In genomic region chr7:51255050-51255449, GRCh38 we compare ENCODE assay signal across 29 cellular contexts.
DNase-seq lines count a peak whose midpoint lies in the region; ATAC-seq and TF ChIP-seq lines count a peak whose summit lies in the region.
"Had no signal": no experiment of that assay in that cellular context is flagged by ENCODE, and none has a peak within 500 bp of the region (broad histone marks: within the 10 kb centered on the region; RNA-seq: fewer than 3 reads in every experiment).

No MANE protein-coding gene starts in this region.

- DNase-seq in NB4 (ENCODE audit: low read depth) (peak; percentile 12), WTC11 (ENCODE audit: low spot score) (no peak), substantia nigra (lab: John Stamatoyannopoulos, UW) (no peak)
- DNase-seq: activated CD8-positive, alpha-beta memory T cell treated with anti-CD3 and anti-CD28 coated beads, Interleukin-2, amount 50 U/mL, for 48 hours; activated CD8-positive, alpha-beta T cell treated with anti-CD3 and anti-CD28 coated beads for 36 hours; activated naive CD4-positive, alpha-beta T cell treated with anti-CD3 and anti-CD28 coated beads, Interleukin-2, amount 50 U/mL, for 16 hours; DMS53; effector CD4-positive, alpha-beta T cell; H9; IMR-90; left cardiac atrium; NCI-H1105; NCI-H187 treated with DMSO at 0.1 percent for 48 hours; NCI-H2171; right lobe of liver; stimulated activated CD4-positive, alpha-beta T cell treated with anti-CD3 and anti-CD28 coated beads, Interleukin-15, amount 100 ng/mL, for 24 hours; stimulated activated CD4-positive, alpha-beta T cell treated with anti-CD3 and anti-CD28 coated beads, Interleukin-4, amount 100 ng/mL, for 4 hours; T-helper 17 cell; upper lobe of right lung had no signal

- no peaks in the 10 kb centered on the region for H3K36me3 ChIP-seq in mesodermal cell (ENCODE audit: control insufficient read depth, insufficient read depth, low read length)
- H3K36me3 ChIP-seq: BLaER1 treated with 17β-estradiol and CSF1 and Interleukin-3, amounts not matched to agents 10 nM and 100 nM; breast epithelium; gastroesophageal sphincter; pancreas; right lobe of liver; upper lobe of right lung had no signal

- WGBS in mesodermal cell (ENCODE audit: insufficient coverage in 2 of 2), 2 experiments: 88 to 100% methylated on average over 2 of the region's 3 CpGs

- H3K36me3 Mint-ChIP-seq in WTC11: no peaks in the 10 kb centered on the region

- H3K27ac Mint-ChIP-seq in WTC11: 0 out of 2 replicates have a peak overlapping the region, but pooled peaks have one; percentile 19
- H3K27ac Mint-ChIP-seq: activated CD8-positive, alpha-beta T cell treated with anti-CD3 and anti-CD28 coated beads for 36 hours; T-helper 17 cell had no signal

- no peak for TF ChIP-seq POLR2A in NB4 (IDR thresholded peaks at IDR 0.05; ENCODE audit: extremely low read depth, insufficient read length)

- peaks cover 18% of the 10 kb centered on the region for H3K4me1 Mint-ChIP-seq in WTC11
- H3K4me1 Mint-ChIP-seq: T-helper 17 cell had no signal

- H3K9me3 Mint-ChIP-seq in WTC11: no peaks in the 10 kb centered on the region
- H3K9me3 Mint-ChIP-seq: activated CD8-positive, alpha-beta T cell treated with anti-CD3 and anti-CD28 coated beads for 36 hours; H9 had no signal

- no peak overlapping the region for H3K4me3 Mint-ChIP-seq in WTC11
- H3K4me3 Mint-ChIP-seq: activated CD8-positive, alpha-beta T cell treated with anti-CD3 and anti-CD28 coated beads for 36 hours; H9; T-helper 17 cell had no signal

- CTCF ChIA-PET in WTC11 (lab: Charles Lee): interaction anchor here (1.7 to 3.3 kb wide), 2 partner anchors 92 to 112 kb away, joined by 6 to 17 read pairs; no protein-coding TSS in a partner anchor

- H3K9me3 ChIP-seq in mesodermal cell (ENCODE audit: control insufficient read depth, low read length): no peaks in the 10 kb centered on the region
- H3K9me3 ChIP-seq: BLaER1 treated with 17β-estradiol and CSF1 and Interleukin-3, amounts not matched to agents 10 nM and 100 nM; breast epithelium; gastroesophageal sphincter; pancreas; right lobe of liver; upper lobe of right lung had no signal

- peak overlapping the region; percentile 83 for H3K27ac ChIP-seq in mesodermal cell (ENCODE audit: low read depth, low read length, severe bottlenecking)
- peak overlapping the region; percentile 97 for H3K27ac ChIP-seq in substantia nigra (ENCODE audit: low read depth, low read length, poor library complexity, severe bottlenecking)
- H3K27ac ChIP-seq: BLaER1 treated with 17β-estradiol and CSF1 and Interleukin-3, amounts not matched to agents 10 nM and 100 nM; hepatocyte; right lobe of liver; SK-N-MC; upper lobe of right lung had no signal

- no peak for TF ChIP-seq CTCF in NB4 (IDR thresholded peaks at IDR 0.05; ENCODE audit: low read depth, low read length)
- no peak for TF ChIP-seq CTCF in WTC11 (IDR thresholded peaks at IDR 0.05)

- no peak for ATAC-seq in WTC11
- no peak for ATAC-seq in HG02870 (IDR thresholded peaks at IDR 0.05; ENCODE audit: unreplicated experiment)
- ATAC-seq in HG02588 (IDR thresholded peaks at IDR 0.05; ENCODE audit: unreplicated experiment): no peak
- ATAC-seq in HG03469 (IDR thresholded peaks at IDR 0.05; ENCODE audit: unreplicated experiment): no peak
- ATAC-seq: activated CD8-positive, alpha-beta T cell treated with anti-CD3 and anti-CD28 coated beads for 36 hours; gastroesophageal sphincter; T-helper 17 cell had no signal

- no peaks in the 10 kb centered on the region for H3K27me3 Mint-ChIP-seq in WTC11 (ENCODE audit: low read depth)

- POLR2A ChIA-PET in WTC11 (lab: Charles Lee): no interaction called here

- peaks cover 9% of the 10 kb centered on the region for H3K4me1 ChIP-seq in mesodermal cell (ENCODE audit: control insufficient read depth, insufficient read depth, low read length, poor library complexity, severe bottlenecking)
- H3K4me1 ChIP-seq: BLaER1 treated with 17β-estradiol and CSF1 and Interleukin-3, amounts not matched to agents 10 nM and 100 nM; breast epithelium; right lobe of liver; upper lobe of right lung had no signal

- H3K4me3 ChIP-seq in NB4 (ENCODE audit: low read depth, low read length) (no peak overlapping the region), mesodermal cell (ENCODE audit: extremely low read depth, insufficient read depth, low read length, poor library complexity, severe bottlenecking) (no peak overlapping the region)
- H3K4me3 ChIP-seq: BLaER1 treated with 17β-estradiol and CSF1 and Interleukin-3, amounts not matched to agents 10 nM and 100 nM; breast epithelium; gastroesophageal sphincter; hepatocyte; pancreas; right lobe of liver; SK-N-MC; upper lobe of right lung had no signal

TF ChIP-seq in WTC11, 78 proteins besides CTCF, POLR2A, EP300 and RAD21 (continues in another document):
- TF ChIP-seq, protein P1, sequence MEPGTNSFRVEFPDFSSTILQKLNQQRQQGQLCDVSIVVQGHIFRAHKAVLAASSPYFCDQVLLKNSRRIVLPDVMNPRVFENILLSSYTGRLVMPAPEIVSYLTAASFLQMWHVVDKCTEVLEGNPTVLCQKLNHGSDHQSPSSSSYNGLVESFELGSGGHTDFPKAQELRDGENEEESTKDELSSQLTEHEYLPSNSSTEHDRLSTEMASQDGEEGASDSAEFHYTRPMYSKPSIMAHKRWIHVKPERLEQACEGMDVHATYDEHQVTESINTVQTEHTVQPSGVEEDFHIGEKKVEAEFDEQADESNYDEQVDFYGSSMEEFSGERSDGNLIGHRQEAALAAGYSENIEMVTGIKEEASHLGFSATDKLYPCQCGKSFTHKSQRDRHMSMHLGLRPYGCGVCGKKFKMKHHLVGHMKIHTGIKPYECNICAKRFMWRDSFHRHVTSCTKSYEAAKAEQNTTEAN (CRISPR knock-in tag; IDR thresholded peaks at IDR 0.05): no peak
- TF ChIP-seq ESRRA (CRISPR knock-in tag; IDR thresholded peaks at IDR 0.05; ENCODE audit: borderline replicate concordance): no peak
- no peak for TF ChIP-seq CBFB (CRISPR knock-in tag; IDR thresholded peaks at IDR 0.05; ENCODE audit: low read depth)
- TF ChIP-seq ZNF263 (CRISPR knock-in tag; IDR thresholded peaks at IDR 0.05; ENCODE audit: low read depth): no peak
- no peak for TF ChIP-seq HMGA2 (CRISPR knock-in tag; IDR thresholded peaks at IDR 0.05)
- no peak for TF ChIP-seq ERG (CRISPR knock-in tag; IDR thresholded peaks at IDR 0.05)
- no peak for TF ChIP-seq NR3C1 (CRISPR knock-in tag; conservative IDR thresholded peaks at IDR 0.05; ENCODE audit: low read depth)
- TF ChIP-seq, protein P2, sequence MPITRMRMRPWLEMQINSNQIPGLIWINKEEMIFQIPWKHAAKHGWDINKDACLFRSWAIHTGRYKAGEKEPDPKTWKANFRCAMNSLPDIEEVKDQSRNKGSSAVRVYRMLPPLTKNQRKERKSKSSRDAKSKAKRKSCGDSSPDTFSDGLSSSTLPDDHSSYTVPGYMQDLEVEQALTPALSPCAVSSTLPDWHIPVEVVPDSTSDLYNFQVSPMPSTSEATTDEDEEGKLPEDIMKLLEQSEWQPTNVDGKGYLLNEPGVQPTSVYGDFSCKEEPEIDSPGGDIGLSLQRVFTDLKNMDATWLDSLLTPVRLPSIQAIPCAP (CRISPR knock-in tag; IDR thresholded peaks at IDR 0.05): no peak
- TF ChIP-seq ZNF423 (CRISPR knock-in tag; IDR thresholded peaks at IDR 0.05): no peak
- TF ChIP-seq ZNF317 (CRISPR knock-in tag; IDR thresholded peaks at IDR 0.05; ENCODE audit: borderline replicate concordance, low read depth): no peak
- TF ChIP-seq KAT7 (CRISPR knock-in tag; IDR thresholded peaks at IDR 0.05; ENCODE audit: borderline replicate concordance): no peak
- TF ChIP-seq ZNF396 (CRISPR knock-in tag; IDR thresholded peaks at IDR 0.05; ENCODE audit: borderline replicate concordance): no peak
- TF ChIP-seq FOXK1 (CRISPR knock-in tag; IDR thresholded peaks at IDR 0.05): no peak
- no peak for TF ChIP-seq ATF1 (CRISPR knock-in tag; IDR thresholded peaks at IDR 0.05)
- TF ChIP-seq, protein P3, sequence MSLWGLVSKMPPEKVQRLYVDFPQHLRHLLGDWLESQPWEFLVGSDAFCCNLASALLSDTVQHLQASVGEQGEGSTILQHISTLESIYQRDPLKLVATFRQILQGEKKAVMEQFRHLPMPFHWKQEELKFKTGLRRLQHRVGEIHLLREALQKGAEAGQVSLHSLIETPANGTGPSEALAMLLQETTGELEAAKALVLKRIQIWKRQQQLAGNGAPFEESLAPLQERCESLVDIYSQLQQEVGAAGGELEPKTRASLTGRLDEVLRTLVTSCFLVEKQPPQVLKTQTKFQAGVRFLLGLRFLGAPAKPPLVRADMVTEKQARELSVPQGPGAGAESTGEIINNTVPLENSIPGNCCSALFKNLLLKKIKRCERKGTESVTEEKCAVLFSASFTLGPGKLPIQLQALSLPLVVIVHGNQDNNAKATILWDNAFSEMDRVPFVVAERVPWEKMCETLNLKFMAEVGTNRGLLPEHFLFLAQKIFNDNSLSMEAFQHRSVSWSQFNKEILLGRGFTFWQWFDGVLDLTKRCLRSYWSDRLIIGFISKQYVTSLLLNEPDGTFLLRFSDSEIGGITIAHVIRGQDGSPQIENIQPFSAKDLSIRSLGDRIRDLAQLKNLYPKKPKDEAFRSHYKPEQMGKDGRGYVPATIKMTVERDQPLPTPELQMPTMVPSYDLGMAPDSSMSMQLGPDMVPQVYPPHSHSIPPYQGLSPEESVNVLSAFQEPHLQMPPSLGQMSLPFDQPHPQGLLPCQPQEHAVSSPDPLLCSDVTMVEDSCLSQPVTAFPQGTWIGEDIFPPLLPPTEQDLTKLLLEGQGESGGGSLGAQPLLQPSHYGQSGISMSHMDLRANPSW (CRISPR knock-in tag; conservative IDR thresholded peaks at IDR 0.05; ENCODE audit: low read depth): no peak
